ENCODE assay signal across 9 cellular contexts in genomic region chr6:159989882-159990480, GRCh38. TPM values are rescaled to one million over a fixed set of nuclear protein-coding genes. Genes with fewer than 3 reads are reported as not detected.
DNase-seq lines count a peak whose midpoint lies in the region; ATAC-seq and TF ChIP-seq lines count a peak whose summit lies in the region.
"Had no signal": no experiment of that assay in that cellular context is flagged by ENCODE, and none has a peak within 500 bp of the region (broad histone marks: within the 10 kb centered on the region; RNA-seq: fewer than 3 reads in every experiment).

No MANE protein-coding gene starts in this region.

- 76 to 87% methylated on average over 8 of the region's 8 CpGs for WGBS in thyroid gland, 2 donors

- H3K36me3 Mint-ChIP-seq in activated naive CD4-positive, alpha-beta T cell treated with anti-CD3 and anti-CD28 coated beads, Interleukin-2, amount 50 U/mL, for 24 hours, result peaks cover 32% of the 10 kb centered on the region
- no peaks in the 10 kb centered on the region for H3K36me3 Mint-ChIP-seq in endothelial cell (ENCODE audit: low read depth, unreplicated experiment)

- intact Hi-C loops in thyroid gland (cut with DNase I), result no loop called here

- H3K9ac ChIP-seq in adipocyte (ENCODE audit: low read length), result peak overlapping the region; percentile 19

- H3K4me1 ChIP-seq in adipocyte (ENCODE audit: control insufficient read depth, insufficient read depth, low read length) (peaks cover 41% of the 10 kb centered on the region), thyroid gland (peaks cover 50 to 77% of the 10 kb centered on the region in 2 donors)

- H3K4me3 ChIP-seq in adipocyte (ENCODE audit: low read length), result peak overlapping the region; percentile 30
- no peak overlapping the region for H3K4me3 ChIP-seq in thyroid gland (replicated peaks in 1 of 3)

- peaks cover 10% of the 10 kb centered on the region for H3K9me3 Mint-ChIP-seq in activated naive CD4-positive, alpha-beta T cell treated with anti-CD3 and anti-CD28 coated beads, Interleukin-2, amount 50 U/mL, for 24 hours
- H3K9me3 Mint-ChIP-seq in endothelial cell (ENCODE audit: unreplicated experiment), result no peaks in the 10 kb centered on the region

- H3K4me3 Mint-ChIP-seq in activated naive CD4-positive, alpha-beta T cell treated with anti-CD3 and anti-CD28 coated beads, Interleukin-2, amount 50 U/mL, for 24 hours, result no peak overlapping the region
- no peak overlapping the region for H3K4me3 Mint-ChIP-seq in endothelial cell (ENCODE audit: unreplicated experiment)

- TF ChIP-seq CTCF in thyroid gland (IDR thresholded peaks at IDR 0.05), result no peak
- TF ChIP-seq CTCF in endothelial cell (IDR thresholded peaks at IDR 0.05; ENCODE audit: unreplicated experiment), result no peak

- ATAC-seq in HG03196 (IDR thresholded peaks at IDR 0.05; ENCODE audit: unreplicated experiment) (peak; percentile 69), GM19455 (IDR thresholded peaks at IDR 0.05; ENCODE audit: unreplicated experiment) (no peak)

- H3K9me3 ChIP-seq in adipocyte (ENCODE audit: control insufficient read depth, low read length), result no peaks in the 10 kb centered on the region
- no peaks in the 10 kb centered on the region for H3K9me3 ChIP-seq in thyroid gland

- no peak for DNase-seq in activated naive CD4-positive, alpha-beta T cell treated with anti-CD3 and anti-CD28 coated beads, Interleukin-2, amount 50 U/mL, for 16 hours
- no peak for DNase-seq in adipocyte (ENCODE audit: low read depth)
- DNase-seq in thyroid gland, result no peak
- DNase-seq in endothelial cell (ENCODE audit: low spot score), result no peak
- DNase-seq in NCI-H748 treated with DMSO at 0.1 percent for 48 hours (lab: John Stamatoyannopoulos, UW), result no peak

- no peak for TF ChIP-seq POLR2A in thyroid gland (IDR thresholded peaks at IDR 0.05)

- H3K27me3 ChIP-seq in adipocyte (replicated peaks; ENCODE audit: control insufficient read depth, insufficient read depth, low read length) (no peaks in the 10 kb centered on the region), thyroid gland (no peaks in the 10 kb centered on the region)

- H3K27ac ChIP-seq in thyroid gland, result peak overlapping the region; percentile 71 to 75 (median 75)
- H3K27ac ChIP-seq: C4-2B had no signal

- H3K27me3 Mint-ChIP-seq in activated naive CD4-positive, alpha-beta T cell treated with anti-CD3 and anti-CD28 coated beads, Interleukin-2, amount 50 U/mL, for 24 hours, result no peaks in the 10 kb centered on the region
- peaks cover 2% of the 10 kb centered on the region for H3K27me3 Mint-ChIP-seq in endothelial cell (ENCODE audit: unreplicated experiment)

- peaks cover 84% of the 10 kb centered on the region for H3K4me1 Mint-ChIP-seq in activated naive CD4-positive, alpha-beta T cell treated with anti-CD3 and anti-CD28 coated beads, Interleukin-2, amount 50 U/mL, for 24 hours
- H3K4me1 Mint-ChIP-seq in endothelial cell (ENCODE audit: unreplicated experiment), result peaks cover 13% of the 10 kb centered on the region

- no peaks in the 10 kb centered on the region for H3K36me3 ChIP-seq in adipocyte (ENCODE audit: control insufficient read depth, insufficient read depth, low read length, severe bottlenecking)
- H3K36me3 ChIP-seq in thyroid gland, result no peaks in the 10 kb centered on the region

- peak overlapping the region; percentile 81 for H3K27ac Mint-ChIP-seq in activated naive CD4-positive, alpha-beta T cell treated with anti-CD3 and anti-CD28 coated beads, Interleukin-2, amount 50 U/mL, for 24 hours
- no peak overlapping the region for H3K27ac Mint-ChIP-seq in endothelial cell (ENCODE audit: unreplicated experiment)

RNA-seq across cellular contexts. Expression of gene IGF2R, which starts 21.1 kb away (rescaled TPM):
- total RNA-seq in thyroid gland (100 to 1,000 TPM in 2 of 4 donors, 10 to 100 TPM in 2; 82.1 to 104 (median 94.2) TPM), endothelial cell (ENCODE audit: unreplicated experiment) (108 TPM)
